ENCODE assay signal across 8 cellular contexts in the genomic region with DNA sequence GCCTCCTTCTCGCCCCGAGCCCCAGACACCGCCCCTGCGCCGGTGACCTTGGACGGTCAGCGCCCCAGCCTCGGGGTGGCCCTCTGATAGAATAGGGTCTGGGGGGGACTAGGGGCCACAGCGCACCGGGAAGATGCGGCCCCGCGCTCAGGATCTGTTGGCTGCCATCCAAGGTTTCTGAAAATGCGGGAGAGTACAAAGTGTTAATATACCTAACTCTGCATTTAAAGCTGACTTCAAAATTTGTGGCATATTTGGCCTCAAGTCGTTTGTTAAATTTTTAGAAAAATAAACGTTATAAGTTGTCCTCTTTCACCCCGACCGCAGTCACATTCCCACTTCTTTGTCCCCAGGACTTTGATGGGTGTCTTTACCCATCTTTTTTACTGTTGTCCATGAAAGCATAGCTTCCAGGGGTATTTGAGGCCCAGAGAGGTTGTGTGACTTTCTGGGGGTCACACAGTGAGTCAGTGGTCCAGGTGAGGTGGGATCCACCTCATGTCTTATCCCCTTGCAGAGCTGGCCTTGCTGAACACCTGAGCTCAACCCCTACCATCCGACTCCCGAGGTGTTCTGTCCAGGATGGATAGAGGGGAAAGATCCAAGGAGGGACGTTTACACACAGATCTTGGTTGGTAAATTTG. TPM values are rescaled to one million over a fixed set of nuclear protein-coding genes. Genes with fewer than 3 reads are reported as not detected.
A peak's percentile ranks its signal among the peaks of the same experiment; 100 is the strongest.
DNase-seq lines count a peak whose midpoint lies in the region; ATAC-seq and TF ChIP-seq lines count a peak whose summit lies in the region.

No MANE protein-coding gene starts in this region.

- peak overlapping the region; percentile 64 for H3K4me3 ChIP-seq in AG10803 (ENCODE audit: low read length)

- peak overlapping the region; percentile 8 for H3K27ac ChIP-seq in caudate nucleus (ENCODE audit: low read depth, low read length)

- ATAC-seq in naive thymus-derived CD8-positive, alpha-beta T cell, result no peak
- no peak for ATAC-seq in HG03135 (IDR thresholded peaks at IDR 0.05; ENCODE audit: unreplicated experiment)
- ATAC-seq in GM21529 (IDR thresholded peaks at IDR 0.05; ENCODE audit: unreplicated experiment), result no peak
- ATAC-seq in left colon, result no peak

- no peak overlapping the region for H3K27ac Mint-ChIP-seq in IgD-negative memory B cell
- H3K27ac Mint-ChIP-seq in naive thymus-derived CD8-positive, alpha-beta T cell, result peak overlapping the region; percentile 25 to 93 (median 88)

- peak overlapping the region; percentile 62 to 88 (median 81) for H3K4me3 Mint-ChIP-seq in IgD-negative memory B cell
- peak overlapping the region; percentile 79 to 90 (median 84) for H3K4me3 Mint-ChIP-seq in naive thymus-derived CD8-positive, alpha-beta T cell

- DNase-seq in AG10803 (ENCODE audit: low read depth), result no peak
- DNase-seq in caudate nucleus (lab: John Stamatoyannopoulos, UW), result no peak
- DNase-seq in naive thymus-derived CD8-positive, alpha-beta T cell, result no peak
- no peak for DNase-seq in NCI-H1436 (lab: John Stamatoyannopoulos, UW)
- no peak for DNase-seq in left colon

- no peaks in the 10 kb centered on the region for H3K27me3 Mint-ChIP-seq in IgD-negative memory B cell
- H3K27me3 Mint-ChIP-seq in naive thymus-derived CD8-positive, alpha-beta T cell, result no peaks in the 10 kb centered on the region

- no peaks in the 10 kb centered on the region for H3K9me3 Mint-ChIP-seq in IgD-negative memory B cell
- H3K9me3 Mint-ChIP-seq in naive thymus-derived CD8-positive, alpha-beta T cell, result no peaks in the 10 kb centered on the region

- peaks cover 20 to 21% (median 21%) of the 10 kb centered on the region in 3 donors for H3K4me1 Mint-ChIP-seq in IgD-negative memory B cell
- peaks cover 12 to 39% (median 32%) of the 10 kb centered on the region in 4 donors for H3K4me1 Mint-ChIP-seq in naive thymus-derived CD8-positive, alpha-beta T cell

- POLR2A ChIA-PET in naive thymus-derived CD8-positive, alpha-beta T cell (lab: Charles Lee), result interaction anchor here (0.6 to 1.4 kb wide), 2 partner anchors 19 to 24 kb away, joined by 6 to 11 read pairs; a partner anchor contains a TSS

- no peak for TF ChIP-seq CTCF in AG10803 (conservative IDR thresholded peaks at IDR 0.05; ENCODE audit: low read length)

- no peaks in the 10 kb centered on the region for H3K36me3 Mint-ChIP-seq in IgD-negative memory B cell
- no peaks in the 10 kb centered on the region for H3K36me3 Mint-ChIP-seq in naive thymus-derived CD8-positive, alpha-beta T cell

- intact Hi-C loops in left colon (cut with DNase I, micrococcal nuclease), result no loop called here

RNA-seq across cellular contexts. Expression of a gene that starts 0.8 kb away (rescaled TPM):
- polyA plus RNA-seq in IgD-negative memory B cell, result 2.4 TPM
- 1 to 10 TPM; 1.8 to 2.9 TPM for total RNA-seq in naive thymus-derived CD8-positive, alpha-beta T cell
- 1 to 10 TPM; 1.5 to 5.5 (median 1.9) TPM for polyA plus RNA-seq in naive thymus-derived CD8-positive, alpha-beta T cell
- total RNA-seq in left colon, result 1 to 10 TPM; 1.6 TPM

RNA-seq across cellular contexts. Expression of a gene that starts 22.9 kb away (rescaled TPM):
- 87.0 TPM for polyA plus RNA-seq in IgD-negative memory B cell
- total RNA-seq in naive thymus-derived CD8-positive, alpha-beta T cell, result 10 to 100 TPM; 46.5 to 47.7 TPM
- 10 to 100 TPM; 76.6 to 98.0 (median 81.2) TPM for polyA plus RNA-seq in naive thymus-derived CD8-positive, alpha-beta T cell
- total RNA-seq in left colon, result 10 to 100 TPM; 33.8 to 40.7 TPM

Comparison
In these comparisons a context has a peak if more than half of its experiments do, and no peak if none do; other contexts are left out.
1. H3K27ac Mint-ChIP-seq: peak in naive thymus-derived CD8-positive, alpha-beta T cell (10 of 10); none in IgD-negative memory B cell (0 of 3).